ENCODE assay signal across 8 cellular contexts in the genomic region with DNA sequence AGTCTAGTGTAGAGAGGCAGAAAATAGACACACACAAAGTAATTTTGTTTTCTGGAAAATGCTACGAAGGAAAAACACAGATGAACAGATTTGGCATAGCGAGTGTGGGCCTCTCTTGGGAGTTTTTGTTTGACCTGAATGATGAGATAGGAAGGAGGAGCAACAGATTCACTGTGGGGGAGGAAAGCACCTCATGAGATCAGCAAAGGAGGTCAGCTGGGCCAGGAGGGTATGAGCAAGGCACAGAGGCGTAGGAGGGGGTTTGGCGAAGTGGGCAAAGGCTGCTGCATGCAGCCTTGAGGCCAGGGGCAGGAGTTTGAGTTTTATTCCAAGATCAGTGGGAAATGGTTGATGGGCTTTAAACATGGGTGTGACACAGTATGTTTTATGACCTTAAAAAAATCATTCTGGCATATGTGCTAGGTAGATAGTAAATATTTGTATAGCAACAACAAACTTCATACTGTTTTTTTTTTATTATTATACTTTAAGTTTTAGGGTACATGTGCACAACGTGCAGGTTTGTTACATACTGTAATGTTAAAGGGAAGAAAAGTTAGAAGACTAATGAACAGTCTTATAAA.
A peak's percentile ranks its signal among the peaks of the same experiment; 100 is the strongest.
DNase-seq lines count a peak whose midpoint lies in the region; ATAC-seq and TF ChIP-seq lines count a peak whose summit lies in the region.

No MANE protein-coding gene starts in this region.

- peak overlapping the region; percentile 42 to 78 (median 63) for H3K27ac Mint-ChIP-seq in nephron

- H3K4me1 Mint-ChIP-seq in nephron: peaks cover 46% of the 10 kb centered on the region

- DNase-seq in GM13977 (ENCODE audit: low spot score) (peak; percentile 34), SKM-1 treated with dmso at 0.1 percent for 144 hours (lab: John Stamatoyannopoulos, UW; ENCODE audit: unreplicated experiment) (no peak), NCI-H524 (lab: John Stamatoyannopoulos, UW) (no peak), putamen (ENCODE audit: low spot score) (no peak)
- DNase-seq in central memory CD4-positive, alpha-beta T cell: no peak

- TF ChIP-seq CTCF in GM13977 (IDR thresholded peaks at IDR 0.05; ENCODE audit: extremely low read depth, insufficient read depth, missing control alignments): no peak
- no peak for TF ChIP-seq CTCF in nephron (IDR thresholded peaks at IDR 0.05; ENCODE audit: unreplicated experiment in 3 of 3)

- peak overlapping the region in 1 of 3 experiments; percentile 10 for H3K4me3 Mint-ChIP-seq in nephron

- no peaks in the 10 kb centered on the region for H3K27me3 Mint-ChIP-seq in nephron (ENCODE audit: low read depth)

- no peaks in the 10 kb centered on the region for H3K36me3 Mint-ChIP-seq in nephron (ENCODE audit: low read depth)

- ATAC-seq in GM21447 (IDR thresholded peaks at IDR 0.05; ENCODE audit: unreplicated experiment) (peak; percentile 70), HG03565 (IDR thresholded peaks at IDR 0.05; ENCODE audit: unreplicated experiment) (peak; percentile 52)

- in situ Hi-C loops in GM13977 (cut with MboI; ENCODE audit: low pct_unique_long_range_greater_than_20kb, low sequenced_read_pairs, unreplicated experiment): no loop called here

- H3K9me3 Mint-ChIP-seq in nephron: no peaks in the 10 kb centered on the region
